Comparison of ENCODE assay signal across 2 cellular contexts in genomic region chr15:99387769-99388168, GRCh38.
TF ChIP-seq lines count a peak whose summit lies in the region.

No MANE protein-coding gene starts in this region.

TF ChIP-seq in A549, 52 proteins besides CTCF, POLR2A, EP300 and RAD21 (continued from another document):
- TF ChIP-seq RCOR1 (IDR thresholded peaks at IDR 0.05; ENCODE audit: low read depth, low read length) (no peak), JUNB (IDR thresholded peaks at IDR 0.05) (no peak), NPAS2 (CRISPR knock-in tag; IDR thresholded peaks at IDR 0.05; ENCODE audit: borderline replicate concordance) (no peak), CBX8 (IDR thresholded peaks at IDR 0.05) (no peak), FOXS1 (CRISPR knock-in tag; IDR thresholded peaks at IDR 0.05) (no peak)

TF ChIP-seq in K562, 482 proteins besides CTCF, POLR2A, EP300 and RAD21 (continued from another document):
- TF ChIP-seq RBM22 (IDR thresholded peaks at IDR 0.05; ENCODE audit: low read depth, low read length, poor library complexity, severe bottlenecking) = no peak
- no peak for TF ChIP-seq ZFP1 (CRISPR knock-in tag; IDR thresholded peaks at IDR 0.05)
- TF ChIP-seq, protein P1, sequence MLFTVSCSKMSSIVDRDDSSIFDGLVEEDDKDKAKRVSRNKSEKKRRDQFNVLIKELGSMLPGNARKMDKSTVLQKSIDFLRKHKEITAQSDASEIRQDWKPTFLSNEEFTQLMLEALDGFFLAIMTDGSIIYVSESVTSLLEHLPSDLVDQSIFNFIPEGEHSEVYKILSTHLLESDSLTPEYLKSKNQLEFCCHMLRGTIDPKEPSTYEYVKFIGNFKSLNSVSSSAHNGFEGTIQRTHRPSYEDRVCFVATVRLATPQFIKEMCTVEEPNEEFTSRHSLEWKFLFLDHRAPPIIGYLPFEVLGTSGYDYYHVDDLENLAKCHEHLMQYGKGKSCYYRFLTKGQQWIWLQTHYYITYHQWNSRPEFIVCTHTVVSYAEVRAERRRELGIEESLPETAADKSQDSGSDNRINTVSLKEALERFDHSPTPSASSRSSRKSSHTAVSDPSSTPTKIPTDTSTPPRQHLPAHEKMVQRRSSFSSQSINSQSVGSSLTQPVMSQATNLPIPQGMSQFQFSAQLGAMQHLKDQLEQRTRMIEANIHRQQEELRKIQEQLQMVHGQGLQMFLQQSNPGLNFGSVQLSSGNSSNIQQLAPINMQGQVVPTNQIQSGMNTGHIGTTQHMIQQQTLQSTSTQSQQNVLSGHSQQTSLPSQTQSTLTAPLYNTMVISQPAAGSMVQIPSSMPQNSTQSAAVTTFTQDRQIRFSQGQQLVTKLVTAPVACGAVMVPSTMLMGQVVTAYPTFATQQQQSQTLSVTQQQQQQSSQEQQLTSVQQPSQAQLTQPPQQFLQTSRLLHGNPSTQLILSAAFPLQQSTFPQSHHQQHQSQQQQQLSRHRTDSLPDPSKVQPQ (CRISPR knock-in tag; IDR thresholded peaks at IDR 0.05; ENCODE audit: borderline replicate concordance) = no peak
- no peak for TF ChIP-seq RFX1 (IDR thresholded peaks at IDR 0.05)
- TF ChIP-seq ZNF398 (CRISPR knock-in tag; IDR thresholded peaks at IDR 0.05) = no peak
- no peak for TF ChIP-seq RBFOX2 (IDR thresholded peaks at IDR 0.05; ENCODE audit: low read depth, low read length)
- TF ChIP-seq, protein P2, sequence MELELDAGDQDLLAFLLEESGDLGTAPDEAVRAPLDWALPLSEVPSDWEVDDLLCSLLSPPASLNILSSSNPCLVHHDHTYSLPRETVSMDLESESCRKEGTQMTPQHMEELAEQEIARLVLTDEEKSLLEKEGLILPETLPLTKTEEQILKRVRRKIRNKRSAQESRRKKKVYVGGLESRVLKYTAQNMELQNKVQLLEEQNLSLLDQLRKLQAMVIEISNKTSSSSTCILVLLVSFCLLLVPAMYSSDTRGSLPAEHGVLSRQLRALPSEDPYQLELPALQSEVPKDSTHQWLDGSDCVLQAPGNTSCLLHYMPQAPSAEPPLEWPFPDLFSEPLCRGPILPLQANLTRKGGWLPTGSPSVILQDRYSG (tag; conservative IDR thresholded peaks at IDR 0.05; ENCODE audit: low read depth) = no peak
- TF ChIP-seq MEIS2 (IDR thresholded peaks at IDR 0.05; ENCODE audit: partially characterized antibody) = no peak
- TF ChIP-seq CBFB (CRISPR knock-in tag; IDR thresholded peaks at IDR 0.05) = no peak
- no peak for TF ChIP-seq ZNF408 (CRISPR knock-in tag; IDR thresholded peaks at IDR 0.05; ENCODE audit: low read depth)
